Comparison of ENCODE assay signal across 25 cellular contexts in genomic region chr16:842631-843560, GRCh38. TPM values are rescaled to one million over a fixed set of nuclear protein-coding genes. Genes with fewer than 3 reads are reported as not detected.
DNase-seq lines count a peak whose midpoint lies in the region; ATAC-seq and TF ChIP-seq lines count a peak whose summit lies in the region.
"Had no signal": no experiment of that assay in that cellular context is flagged by ENCODE, and none has a peak within 500 bp of the region (broad histone marks: within the 10 kb centered on the region; RNA-seq: fewer than 3 reads in every experiment).

No MANE protein-coding gene starts in this region.

- no peaks in the 10 kb centered on the region for H3K36me3 ChIP-seq in iPS-15b (ENCODE audit: control insufficient read depth, insufficient read depth, low read length)
- no peaks in the 10 kb centered on the region for H3K36me3 ChIP-seq in MM.1S (replicated peaks; ENCODE audit: insufficient read depth, low read length)

- intact Hi-C loops in Right ventricle myocardium superior (cut with DNase I): no loop called here
- intact Hi-C loops in left ventricle myocardium superior (cut with micrococcal nuclease): no loop called here
- intact Hi-C loops in sciatic nerve (cut with DNase I): no loop called here

- no peak for TF ChIP-seq CTCF in MM.1S (IDR thresholded peaks at IDR 0.05; ENCODE audit: low read length)

- no peaks in the 10 kb centered on the region for H3K36me3 Mint-ChIP-seq in T-helper 17 cell (ENCODE audit: low read depth)
- H3K36me3 Mint-ChIP-seq: CD4-positive, alpha-beta memory T cell had no signal

- H3K9me3 ChIP-seq in T-helper 17 cell (ENCODE audit: control insufficient read depth, low read length, poor library complexity, severe bottlenecking) (no peaks in the 10 kb centered on the region), iPS-15b (ENCODE audit: control insufficient read depth, insufficient read depth, low read length) (no peaks in the 10 kb centered on the region), MM.1S (replicated peaks; ENCODE audit: insufficient read depth, low read length) (no peaks in the 10 kb centered on the region)
- H3K9me3 ChIP-seq: Caco-2 had no signal

- H3K4me1 ChIP-seq in iPS-15b (ENCODE audit: control insufficient read depth, insufficient read depth, low read length): no peaks in the 10 kb centered on the region
- H3K4me1 ChIP-seq in MM.1S (ENCODE audit: low read length): no peaks in the 10 kb centered on the region
- H3K4me1 ChIP-seq: Caco-2 had no signal

- peak overlapping the region; percentile 39 for H3K4me3 Mint-ChIP-seq in T-helper 17 cell
- H3K4me3 Mint-ChIP-seq: B cell; CD4-positive, alpha-beta memory T cell; H9; HFFc6 had no signal

- H3K27ac ChIP-seq in MM.1S (ENCODE audit: low read length): no peak overlapping the region

- H3K9ac ChIP-seq in iPS-15b (ENCODE audit: low read depth, low read length) (peak overlapping the region; percentile 47), MM.1S (ENCODE audit: low read length) (no peak overlapping the region)

- ATAC-seq in Right ventricle myocardium superior (ENCODE audit: poor library complexity) (no peak), left ventricle myocardium superior (no peak), T-helper 17 cell (no peak), sciatic nerve (peak; percentile 24), HG03108 (IDR thresholded peaks at IDR 0.05; ENCODE audit: unreplicated experiment) (no peak)
- ATAC-seq: GM12878, Panc1 had no signal

- H3K79me2 ChIP-seq in MM.1S (ENCODE audit: low read length): no peaks in the 10 kb centered on the region

- H3K4me3 ChIP-seq in iPS-15b (ENCODE audit: low read depth, low read length) (no peak overlapping the region), MM.1S (ENCODE audit: low read length) (no peak overlapping the region)
- H3K4me3 ChIP-seq: GM12878, K562 had no signal

- no peak overlapping the region for H3K4me2 ChIP-seq in MM.1S (ENCODE audit: low read depth, low read length)

- H4K20me1 ChIP-seq in MM.1S (ENCODE audit: insufficient read depth, low read length): no peaks in the 10 kb centered on the region

- no peaks in the 10 kb centered on the region for H3K4me1 Mint-ChIP-seq in T-helper 17 cell
- H3K4me1 Mint-ChIP-seq: B cell; CD4-positive, alpha-beta memory T cell had no signal

- DNase-seq in Right ventricle myocardium superior: peak; percentile 26
- DNase-seq in left ventricle myocardium superior: no peak
- no peak for DNase-seq in T-helper 17 cell
- DNase-seq in sciatic nerve (ENCODE audit: low spot score): no peak
- no peak for DNase-seq in MM.1S
- DNase-seq in activated CD4-positive, alpha-beta T cell treated with anti-CD3 and anti-CD28 coated beads, Interleukin-2, amount 50 U/mL, for 1 hour: no peak
- DNase-seq: Caco-2; DND-41; H9; HFFc6; NCI-H1092; NCI-H1436 treated with DMSO at 0.1 percent for 48 hours; NCI-H226; NCI-H510A treated with DMSO at 0.1 percent for 48 hours; NCI-H774; NK-92 treated with Interleukin-12 subunit alpha and Interleukin-12 subunit beta, amount 100 ng/mL, for 24 hours had no signal

- no peaks in the 10 kb centered on the region for H3K27me3 Mint-ChIP-seq in T-helper 17 cell
- H3K27me3 Mint-ChIP-seq: CD4-positive, alpha-beta memory T cell had no signal

- H2AFZ ChIP-seq in MM.1S (ENCODE audit: low read length): no peak overlapping the region

- no peak overlapping the region for H3K27ac Mint-ChIP-seq in T-helper 17 cell
- H3K27ac Mint-ChIP-seq: B cell; CD4-positive, alpha-beta memory T cell; HFFc6 had no signal

- H3F3A ChIP-seq in MM.1S (ENCODE audit: insufficient read depth, low read length): no peaks in the 10 kb centered on the region

- no peaks in the 10 kb centered on the region for H3K9me2 ChIP-seq in MM.1S (replicated peaks; ENCODE audit: insufficient read depth, low read length)

- H3K27me3 ChIP-seq in iPS-15b (ENCODE audit: control insufficient read depth, insufficient read depth, low read length): no peaks in the 10 kb centered on the region
- peaks cover 75% of the 10 kb centered on the region for H3K27me3 ChIP-seq in MM.1S (replicated peaks; ENCODE audit: insufficient read depth, low read length)

RNA-seq across cellular contexts. Expression of gene GNG13, which starts 42.4 kb away (rescaled TPM):
- total RNA-seq in Right ventricle myocardium superior (not detected), left ventricle myocardium superior (not detected), T-helper 17 cell (not detected), sciatic nerve (not detected)
- total RNA-seq: B cell; Caco-2; CD4-positive, alpha-beta memory T cell; GM12878; H9; HFFc6; K562; LHCN-M2; SK-MEL-5 had no signal

RNA-seq across cellular contexts. Expression of gene CHTF18, which starts 54.5 kb away (rescaled TPM):
- total RNA-seq in Right ventricle myocardium superior (3.7 TPM), left ventricle myocardium superior (6.6 TPM), T-helper 17 cell (10 to 100 TPM; 21.1 to 22.4 TPM), sciatic nerve (18.9 TPM)

RNA-seq across cellular contexts. Expression of gene RPUSD1, which starts 54.7 kb away (rescaled TPM):
- total RNA-seq in Right ventricle myocardium superior: 7.8 TPM
- total RNA-seq in left ventricle myocardium superior: 8.7 TPM
- total RNA-seq in T-helper 17 cell: 10 to 100 TPM; 14.9 to 17.1 TPM
- total RNA-seq in sciatic nerve: 11.4 TPM
